Comparison of ENCODE assay signal across 17 cellular contexts in genomic region chr7:106100863-106101262, GRCh38. TPM values are rescaled to one million over a fixed set of nuclear protein-coding genes. Genes with fewer than 3 reads are reported as not detected.
DNase-seq lines count a peak whose midpoint lies in the region; ATAC-seq and TF ChIP-seq lines count a peak whose summit lies in the region.
"Had no signal": no experiment of that assay in that cellular context is flagged by ENCODE, and none has a peak within 500 bp of the region (broad histone marks: within the 10 kb centered on the region; RNA-seq: fewer than 3 reads in every experiment).

No MANE protein-coding gene starts in this region.

- intact Hi-C loops in Right ventricle myocardium superior (cut with DNase I), result no loop called here
- intact Hi-C loops in cardiac septum (cut with DNase I), result no loop called here

- H3K9me3 Mint-ChIP-seq in activated naive CD8-positive, alpha-beta T cell treated with anti-CD3 and anti-CD28 coated beads for 36 hours, result no peaks in the 10 kb centered on the region
- H3K9me3 Mint-ChIP-seq in type B pancreatic cell, result no peaks in the 10 kb centered on the region
- H3K9me3 Mint-ChIP-seq: CD14-positive monocyte, HFFc6, neural progenitor cell had no signal

- peaks cover 25% of the 10 kb centered on the region for H3K36me3 Mint-ChIP-seq in activated naive CD8-positive, alpha-beta T cell treated with anti-CD3 and anti-CD28 coated beads for 36 hours
- H3K36me3 Mint-ChIP-seq in type B pancreatic cell, result peaks cover 6% of the 10 kb centered on the region

- peak overlapping the region; percentile 12 for H3K27ac Mint-ChIP-seq in activated naive CD8-positive, alpha-beta T cell treated with anti-CD3 and anti-CD28 coated beads for 36 hours
- H3K27ac Mint-ChIP-seq in type B pancreatic cell, result peak overlapping the region; percentile 34
- H3K27ac Mint-ChIP-seq: CD14-positive monocyte, HFFc6, neural progenitor cell had no signal

- no peaks in the 10 kb centered on the region for H3K27me3 Mint-ChIP-seq in activated naive CD8-positive, alpha-beta T cell treated with anti-CD3 and anti-CD28 coated beads for 36 hours
- H3K27me3 Mint-ChIP-seq in type B pancreatic cell, result no peaks in the 10 kb centered on the region

- no peak for DNase-seq in Right ventricle myocardium superior
- DNase-seq in cardiac septum (ENCODE audit: low spot score), result no peak
- no peak for DNase-seq in activated naive CD8-positive, alpha-beta T cell treated with anti-CD3 and anti-CD28 coated beads for 36 hours
- no peak for DNase-seq in left lobe of liver (ENCODE audit: low spot score)
- no peak for DNase-seq in type B pancreatic cell (ENCODE audit: extremely low spot score, unreplicated experiment)
- no peak for DNase-seq in SHP77 treated with DMSO at 0.1 percent for 48 hours (lab: John Stamatoyannopoulos, UW)
- no peak for DNase-seq in stimulated activated naive CD4-positive, alpha-beta T cell treated with Interleukin-2 at 50 U/mL for 16 hours (lab: John Stamatoyannopoulos, UW)
- no peak for DNase-seq in DMS 273 treated with DMSO at 0.1 percent for 48 hours (lab: John Stamatoyannopoulos, UW)
- DNase-seq: HFFc6; mesendoderm; NCI-H1930; NCI-H446 treated with DMSO at 0.1 percent for 48 hours; stimulated activated CD4-positive, alpha-beta T cell treated with anti-CD3 and anti-CD28 coated beads, Interleukin-15, amount 100 ng/mL, for 24 hours; stomach had no signal

- no peak overlapping the region for H3K4me3 Mint-ChIP-seq in activated naive CD8-positive, alpha-beta T cell treated with anti-CD3 and anti-CD28 coated beads for 36 hours
- no peak overlapping the region for H3K4me3 Mint-ChIP-seq in type B pancreatic cell
- H3K4me3 Mint-ChIP-seq: CD14-positive monocyte, HFFc6, neural progenitor cell had no signal

- TF ChIP-seq CTCF in type B pancreatic cell (conservative IDR thresholded peaks at IDR 0.05), result no peak

- ATAC-seq in Right ventricle myocardium superior (ENCODE audit: poor library complexity) (peak; percentile 38), left lobe of liver (peak; percentile 42)
- ATAC-seq: gastroesophageal sphincter had no signal

- H3K4me1 Mint-ChIP-seq in activated naive CD8-positive, alpha-beta T cell treated with anti-CD3 and anti-CD28 coated beads for 36 hours, result peaks cover 61% of the 10 kb centered on the region
- H3K4me1 Mint-ChIP-seq in type B pancreatic cell (ENCODE audit: unreplicated experiment), result peaks cover 28% of the 10 kb centered on the region
- H3K4me1 Mint-ChIP-seq: neural progenitor cell had no signal

RNA-seq across cellular contexts. Expression of gene SYPL1, which starts 11.2 kb away (rescaled TPM):
- total RNA-seq in Right ventricle myocardium superior, result 88.8 TPM
- total RNA-seq in cardiac septum, result 58.3 TPM
- total RNA-seq in activated naive CD8-positive, alpha-beta T cell treated with anti-CD3 and anti-CD28 coated beads for 36 hours, result 10 to 100 TPM; 41.6 to 42.8 TPM
- 22.7 TPM for total RNA-seq in left lobe of liver
- 59.0 and 83.6 TPM in 2 replicates for total RNA-seq in type B pancreatic cell (ENCODE audit: low replicate concordance)
